9 cellular contexts compared by ENCODE assay signal in the genomic region with DNA sequence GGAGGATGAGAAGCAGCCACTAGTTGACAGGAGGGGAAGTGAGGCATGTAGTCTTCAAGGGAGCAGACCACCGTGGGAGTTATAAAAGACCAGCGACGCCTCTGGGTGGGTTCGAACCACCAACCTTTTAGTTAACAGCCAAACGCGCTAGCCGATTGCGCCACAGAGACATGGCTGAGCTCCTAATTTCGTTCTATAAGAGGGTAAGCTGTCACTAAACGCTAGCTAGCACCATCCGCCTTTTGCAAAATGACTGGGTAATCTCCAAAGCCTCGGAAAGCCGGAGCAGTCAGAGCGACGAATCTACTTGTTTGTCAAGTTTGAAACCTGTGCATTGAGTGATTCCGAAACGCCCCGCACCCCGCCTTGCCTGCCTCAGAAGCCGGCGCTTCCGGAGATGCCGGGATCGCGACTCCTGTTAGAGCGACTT. TPM values are rescaled to one million over a fixed set of nuclear protein-coding genes. Genes with fewer than 3 reads are reported as not detected.
DNase-seq lines count a peak whose midpoint lies in the region; ATAC-seq, FAIRE-seq and TF ChIP-seq lines count a peak whose summit lies in the region.
"Not testable (repeated sequence)": the region's sequence is repeated elsewhere in the genome, so short reads cannot be mapped to it uniquely, and the experiment has no call there.
"Had no signal": no experiment of that assay in that cellular context is flagged by ENCODE, and none has a peak within 500 bp of the region (broad histone marks: within the 10 kb centered on the region; RNA-seq: fewer than 3 reads in every experiment).

No MANE protein-coding gene starts in this region.

- WGBS in pancreas, 2 donors, result 10 to 12% methylated on average over 26 of the region's 26 CpGs

- H3K9me3 ChIP-seq in CD4-positive, CD25-positive, alpha-beta regulatory T cell (ENCODE audit: control insufficient read depth in 2 of 2, low read length in 2 of 2); T-helper 17 cell (ENCODE audit: control insufficient read depth, low read length, poor library complexity, severe bottlenecking); colonic mucosa; iPS-15b (ENCODE audit: control insufficient read depth, insufficient read depth, low read length); pancreas: not testable (repeated sequence)

- not testable (repeated sequence) for H3K9ac ChIP-seq in colonic mucosa (ENCODE audit: low read depth in 2 of 2, low read length in 2 of 2); iPS-15b (ENCODE audit: low read depth, low read length)

- intact Hi-C loops in colonic mucosa (cut with DNase I); pancreas (cut with DNase I): not testable (repeated sequence)

- H3K4me1 ChIP-seq in CD4-positive, CD25-positive, alpha-beta regulatory T cell (ENCODE audit: control insufficient read depth, insufficient read depth, low read length, poor library complexity, severe bottlenecking); colonic mucosa; iPS-15b (ENCODE audit: control insufficient read depth, insufficient read depth, low read length); pancreas: not testable (repeated sequence)

- H3K27ac Mint-ChIP-seq in CD4-positive, CD25-positive, alpha-beta regulatory T cell, result peak overlapping the region in 2 of 3 donors; percentile 72 to 74
- peak overlapping the region; percentile 75 for H3K27ac Mint-ChIP-seq in T-helper 17 cell

- not testable (repeated sequence) for H3K27me3 Mint-ChIP-seq in CD4-positive, CD25-positive, alpha-beta regulatory T cell; T-helper 17 cell

- peak; percentile 16 to 22 for ATAC-seq in CD4-positive, CD25-positive, alpha-beta regulatory T cell (ENCODE audit: low read depth in 2 of 2)
- ATAC-seq in HG03571 (IDR thresholded peaks at IDR 0.05; ENCODE audit: unreplicated experiment) (peak; percentile 66), T-helper 17 cell (peak; percentile 73), pancreas (peak; percentile 55 to 68 (median 62))

- H3K36me3 Mint-ChIP-seq in CD4-positive, CD25-positive, alpha-beta regulatory T cell; T-helper 17 cell (ENCODE audit: low read depth): not testable (repeated sequence)

- H3K4me3 Mint-ChIP-seq in CD4-positive, CD25-positive, alpha-beta regulatory T cell, result peak overlapping the region; percentile 79 to 88 (median 82)
- peak overlapping the region; percentile 79 for H3K4me3 Mint-ChIP-seq in T-helper 17 cell

- peak; percentile 13 to 75 (median 38) for DNase-seq in CD4-positive, CD25-positive, alpha-beta regulatory T cell
- DNase-seq in T-helper 17 cell (peak in 1 of 3 donors; percentile 26), colonic mucosa (peak; percentile 29), pancreas (peak in 4 of 6 donors; percentile 12 to 34 (median 30))
- DNase-seq in activated T-cell treated with anti-CD3 and anti-CD28 coated beads, Interleukin-2, amount 50 U/mL, for 48 hours, result peak; percentile 79 to 81
- DNase-seq in stimulated activated CD8-positive, alpha-beta memory T cell treated with anti-CD3 and anti-CD28 coated beads, Interleukin-4, amount 100 ng/mL, for 24 hours (ENCODE audit: low read depth), result peak; percentile 42

- H3K4me3 ChIP-seq in CD4-positive, CD25-positive, alpha-beta regulatory T cell (ENCODE audit: low read depth, low read length), result peak overlapping the region; percentile 55
- peak overlapping the region; percentile 19 for H3K4me3 ChIP-seq in colonic mucosa
- H3K4me3 ChIP-seq in iPS-15b (ENCODE audit: low read depth, low read length), result peak overlapping the region; percentile 49
- H3K4me3 ChIP-seq in pancreas, result not testable (repeated sequence)

- not testable (repeated sequence) for H3K27me3 ChIP-seq in CD4-positive, CD25-positive, alpha-beta regulatory T cell (ENCODE audit: control insufficient read depth, insufficient read depth, low read length); colonic mucosa; iPS-15b (ENCODE audit: control insufficient read depth, insufficient read depth, low read length); pancreas

- H3K36me3 ChIP-seq in CD4-positive, CD25-positive, alpha-beta regulatory T cell (ENCODE audit: control insufficient read depth, insufficient read depth, low read length); colonic mucosa; iPS-15b (ENCODE audit: control insufficient read depth, insufficient read depth, low read length); pancreas: not testable (repeated sequence)

- H3K9me3 Mint-ChIP-seq in CD4-positive, CD25-positive, alpha-beta regulatory T cell, result not testable (repeated sequence)

- not testable (repeated sequence) for H3K27ac ChIP-seq in CD4-positive, CD25-positive, alpha-beta regulatory T cell (ENCODE audit: insufficient read depth, low read length, poor library complexity, severe bottlenecking); colonic mucosa; pancreas

- TF ChIP-seq CTCF in colonic mucosa (IDR thresholded peaks at IDR 0.05); pancreas (IDR thresholded peaks at IDR 0.05): not testable (repeated sequence)

- FAIRE-seq in pancreas (lab: Jason Lieb, UNC), result not testable (repeated sequence)

- H3K4me1 Mint-ChIP-seq in CD4-positive, CD25-positive, alpha-beta regulatory T cell; T-helper 17 cell: not testable (repeated sequence)

RNA-seq across cellular contexts. Expression of a gene that starts 42.3 kb away (rescaled TPM):
- not detected for total RNA-seq in CD4-positive, CD25-positive, alpha-beta regulatory T cell
- polyA plus RNA-seq in CD4-positive, CD25-positive, alpha-beta regulatory T cell, result not detected
- total RNA-seq in T-helper 17 cell (under 1 TPM in 1 of 2 donors, not detected in 1; 0.30 TPM), colonic mucosa (1 to 10 TPM; 1.1 to 2.7 TPM), pancreas (10 to 100 TPM in 1 of 6 donors, 1 to 10 TPM in 3, under 1 TPM in 2; 0.19 to 13.9 (median 2.0) TPM)
- 1 to 10 TPM; 5.3 to 5.8 TPM for polyA plus RNA-seq in pancreas
- total RNA-seq: endothelial cell of umbilical vein had no signal
- polyA plus RNA-seq: endothelial cell of umbilical vein had no signal

Comparison
In these comparisons a context has a peak if more than half of its experiments do, and no peak if none do; other contexts are left out.
1. ATAC-seq: peak in every context shown above with its lines; median percentile 73 in T-helper 17 cell; 66 in HG03571; 62 in pancreas; 19 in CD4-positive, CD25-positive, alpha-beta regulatory T cell.